ENCODE assay signal across 13 cellular contexts in genomic region chr2:30424231-30424630, GRCh38.
"Had no signal": no experiment of that assay in that cellular context is flagged by ENCODE, and none has a peak within 500 bp of the region (broad histone marks: within the 10 kb centered on the region; RNA-seq: fewer than 3 reads in every experiment).

No MANE protein-coding gene starts in this region.

- H3K9me3 Mint-ChIP-seq: activated B cell treated with CpG ODN at 0.5 μM for 24 hours had no signal

- H3K36me3 Mint-ChIP-seq: activated CD8-positive, alpha-beta memory T cell treated with anti-CD3 and anti-CD28 coated beads, Interleukin-2, amount 10 ng/mL, durations not matched to agents 7 days and 5 days; memory B cell had no signal

- H3K4me3 Mint-ChIP-seq: activated B cell treated with CpG ODN at 0.5 μM for 24 hours; activated CD4-positive, alpha-beta T cell treated with anti-CD3 and anti-CD28 coated beads, Interleukin-2, amount 10 ng/mL, durations not matched to agents 7 days and 5 days; activated CD8-positive, alpha-beta memory T cell treated with anti-CD3 and anti-CD28 coated beads, Interleukin-2, amount 10 ng/mL, durations not matched to agents 7 days and 5 days; memory B cell had no signal

- H3K27me3 ChIP-seq: right atrium auricular region had no signal

- DNase-seq: activated B cell treated with CpG ODN at 0.5 μM for 24 hours; activated CD4-positive, alpha-beta T cell treated with anti-CD3 and anti-CD28 coated beads, Interleukin-2, amount 10 ng/mL, durations not matched to agents 7 days and 5 days; activated CD8-positive, alpha-beta memory T cell treated with anti-CD3 and anti-CD28 coated beads, Interleukin-2, amount 10 ng/mL, durations not matched to agents 7 days and 5 days; activated naive CD4-positive, alpha-beta T cell treated with Interleukin-2 at 50 U/mL for 16 hours; amygdala; dermis blood vessel endothelial cell; kidney; left ventricle myocardium inferior; substantia nigra had no signal

- H3K36me3 ChIP-seq: left ventricle myocardium inferior, right atrium auricular region had no signal

- ATAC-seq: activated CD8-positive, alpha-beta memory T cell treated with anti-CD3 and anti-CD28 coated beads, Interleukin-2, amount 10 ng/mL, durations not matched to agents 7 days and 5 days had no signal

- H3K9me3 ChIP-seq: left ventricle myocardium inferior, right atrium auricular region had no signal

- H3K4me3 ChIP-seq: left ventricle myocardium inferior, right atrium auricular region, SK-N-MC, skin epidermis had no signal

- H3K27me3 Mint-ChIP-seq: activated B cell treated with CpG ODN at 0.5 μM for 24 hours; activated CD4-positive, alpha-beta T cell treated with anti-CD3 and anti-CD28 coated beads, Interleukin-2, amount 10 ng/mL, durations not matched to agents 7 days and 5 days; activated CD8-positive, alpha-beta memory T cell treated with anti-CD3 and anti-CD28 coated beads, Interleukin-2, amount 10 ng/mL, durations not matched to agents 7 days and 5 days; memory B cell had no signal

- H3K27ac Mint-ChIP-seq: activated B cell treated with CpG ODN at 0.5 μM for 24 hours; activated CD4-positive, alpha-beta T cell treated with anti-CD3 and anti-CD28 coated beads, Interleukin-2, amount 10 ng/mL, durations not matched to agents 7 days and 5 days; activated CD8-positive, alpha-beta memory T cell treated with anti-CD3 and anti-CD28 coated beads, Interleukin-2, amount 10 ng/mL, durations not matched to agents 7 days and 5 days; memory B cell had no signal

- H3K27ac ChIP-seq: left ventricle myocardium inferior had no signal
